In genomic region chr1:184650177-184650866, GRCh38 we compare ENCODE assay signal across 11 cellular contexts.
"Had no signal": no experiment of that assay in that cellular context is flagged by ENCODE, and none has a peak within 500 bp of the region (broad histone marks: within the 10 kb centered on the region; RNA-seq: fewer than 3 reads in every experiment).

No MANE protein-coding gene starts in this region.

- H3K4me1 ChIP-seq: pancreas had no signal

- H3K27ac ChIP-seq: pancreas, transverse colon, WERI-Rb-1 had no signal

- H3K36me3 ChIP-seq: pancreas, transverse colon, WERI-Rb-1 had no signal

- H3K27me3 ChIP-seq: pancreas, transverse colon had no signal

- H3K4me3 ChIP-seq: pancreas, transverse colon had no signal

- H3K9me3 ChIP-seq: pancreas, transverse colon had no signal

- ATAC-seq: activated CD4-positive, alpha-beta T cell treated with anti-CD3 and anti-CD28 coated beads for 36 hours; stimulated activated naive B cell treated with anti-CD40 and anti-IgM and Interleukin-4, amounts not matched to agents 10 μg/mL and 1 μg/mL and 100 μg/mL, for 72 hours had no signal

- DNase-seq: activated CD4-positive, alpha-beta memory T cell treated with anti-CD3 and anti-CD28 coated beads, Interleukin-2, amount 10 ng/mL, durations not matched to agents 7 days and 5 days; activated CD4-positive, alpha-beta T cell treated with anti-CD3 and anti-CD28 coated beads for 36 hours; activated gamma-delta T cell; activated T-cell treated with anti-CD3 and anti-CD28 coated beads, Interleukin-2, amount 50 U/mL, for 48 hours; endodermal cell; erythroblast; pancreas; stimulated activated naive B cell treated with anti-CD40 and anti-IgM and Interleukin-4, amounts not matched to agents 10 μg/mL and 1 μg/mL and 100 μg/mL, for 72 hours; T-helper 1 cell; transverse colon; WERI-Rb-1 had no signal
